ENCODE assay signal across 22 cellular contexts in the genomic region with DNA sequence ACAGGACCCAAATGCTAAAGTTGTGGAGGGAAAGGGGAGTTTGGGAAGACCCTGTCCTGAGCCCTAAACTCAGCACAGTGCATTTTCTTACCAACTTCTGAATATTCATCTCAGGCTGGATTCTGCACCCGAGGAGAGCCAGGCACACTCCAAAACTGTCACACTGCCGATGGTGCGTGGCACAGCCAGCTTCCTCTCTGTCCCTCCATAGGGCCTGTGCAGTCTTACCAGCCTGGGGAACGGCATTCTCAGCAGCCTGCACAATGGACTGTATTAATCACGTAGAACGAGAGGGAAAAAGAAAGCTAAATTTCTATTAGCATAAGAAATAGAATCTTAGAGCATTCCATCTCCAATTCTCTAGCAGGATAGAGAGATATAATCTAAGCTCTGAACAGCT.
A peak's percentile ranks its signal among the peaks of the same experiment; 100 is the strongest.
DNase-seq lines count a peak whose midpoint lies in the region; ATAC-seq and TF ChIP-seq lines count a peak whose summit lies in the region.
"Had no signal": no experiment of that assay in that cellular context is flagged by ENCODE, and none has a peak within 500 bp of the region (broad histone marks: within the 10 kb centered on the region; RNA-seq: fewer than 3 reads in every experiment).

No MANE protein-coding gene starts in this region.

- H3K9ac ChIP-seq in mesendoderm (ENCODE audit: low read length), result no peak overlapping the region
- H3K9ac ChIP-seq: GM23248 had no signal

- no peaks in the 10 kb centered on the region for H3K9me3 ChIP-seq in right atrium auricular region
- H3K9me3 ChIP-seq: MG63, SJSA1 had no signal

- H3K4me2 ChIP-seq in mesendoderm (ENCODE audit: low read length), result no peak overlapping the region

- H4K8ac ChIP-seq in mesendoderm (ENCODE audit: low read depth, low read length), result no peak overlapping the region

- peak; percentile 35 for ATAC-seq in left ventricle myocardium superior
- no peak for ATAC-seq in GM19397 (IDR thresholded peaks at IDR 0.05; ENCODE audit: unreplicated experiment)
- ATAC-seq: PC-3 had no signal

- no peak for DNase-seq in left ventricle myocardium superior
- no peak for DNase-seq in right atrium auricular region (ENCODE audit: low spot score)
- peak; percentile 30 for DNase-seq in pons (ENCODE audit: low spot score)
- no peak for DNase-seq in activated T-cell treated with anti-CD3 and anti-CD28 coated beads for 4 hours
- DNase-seq in mesendoderm, result no peak
- DNase-seq: Calu3, GM23248, HCEC 1CT, IMR-90, KG1, MG63, NCI-H1105 treated with DMSO at 0.1 percent for 48 hours, NCI-H146, NCI-H1930, NCI-H2107, NCI-H524, NCI-H774, PC-3 had no signal

- H3K79me2 ChIP-seq in mesendoderm (ENCODE audit: control insufficient read depth, insufficient read depth, low read length), result no peaks in the 10 kb centered on the region

- peak overlapping the region in 1 of 2 donors; percentile 3 for H3K27ac ChIP-seq in right atrium auricular region
- H3K27ac ChIP-seq in layer of hippocampus (ENCODE audit: low read depth, low read length), result peak overlapping the region; percentile 4
- H3K27ac ChIP-seq in temporal lobe (ENCODE audit: low read depth, low read length), result peak overlapping the region; percentile 28
- no peak overlapping the region for H3K27ac ChIP-seq in mesendoderm (ENCODE audit: low read depth, low read length)
- H3K27ac ChIP-seq: GM23248, SJSA1 had no signal

- H4K5ac ChIP-seq in mesendoderm (ENCODE audit: low read length), result no peak overlapping the region

- no peak overlapping the region for H2BK5ac ChIP-seq in mesendoderm (ENCODE audit: low read length)

- no peak overlapping the region for H2BK120ac ChIP-seq in mesendoderm (ENCODE audit: low read depth, low read length)

- H3K4ac ChIP-seq in mesendoderm (ENCODE audit: low read depth, low read length), result no peak overlapping the region

- no peak for TF ChIP-seq CTCF in right atrium auricular region (IDR thresholded peaks at IDR 0.05)

- no peak overlapping the region for H3K23ac ChIP-seq in mesendoderm (ENCODE audit: low read length)

- H3K18ac ChIP-seq in mesendoderm (ENCODE audit: low read length), result no peak overlapping the region

- intact Hi-C loops in left ventricle myocardium superior (cut with micrococcal nuclease), result no loop called here

- no peak overlapping the region for H3K56ac ChIP-seq in mesendoderm (ENCODE audit: low read length)

- H2BK15ac ChIP-seq in mesendoderm (replicated peaks; ENCODE audit: low read depth), result no peak overlapping the region

- H3K36me3 ChIP-seq in right atrium auricular region (peaks cover 14% of the 10 kb centered on the region), mesendoderm (ENCODE audit: control insufficient read depth, insufficient read depth, low read length) (no peaks in the 10 kb centered on the region)
- H3K36me3 ChIP-seq: MG63, SJSA1 had no signal

- H3K4me3 ChIP-seq in right atrium auricular region (no peak overlapping the region), mesendoderm (ENCODE audit: low read length) (no peak overlapping the region)
- H3K4me3 ChIP-seq: GM23248, MG63, SJSA1 had no signal

- H3K4me1 ChIP-seq in right atrium auricular region, result peaks cover 0 to 9% of the 10 kb centered on the region in 2 donors
- H3K4me1 ChIP-seq in mesendoderm (ENCODE audit: control insufficient read depth, low read depth, low read length), result no peaks in the 10 kb centered on the region
- H3K4me1 ChIP-seq: SJSA1 had no signal

- H3K27me3 ChIP-seq in right atrium auricular region, result no peaks in the 10 kb centered on the region
- no peaks in the 10 kb centered on the region for H3K27me3 ChIP-seq in layer of hippocampus (ENCODE audit: control insufficient read depth, insufficient read depth, low read length)
- no peaks in the 10 kb centered on the region for H3K27me3 ChIP-seq in mesendoderm (ENCODE audit: insufficient read depth, low read length, poor library complexity)
- H3K27me3 ChIP-seq: MG63, SJSA1 had no signal

- WGBS in mesendoderm (ENCODE audit: extremely low coverage, insufficient coverage, low lambda C conversion rate), result no CpG with 5 or more reads among the region's 6 CpGs

- H3K79me1 ChIP-seq in mesendoderm (ENCODE audit: low read length), result no peaks in the 10 kb centered on the region

- no peak overlapping the region for H2AK5ac ChIP-seq in mesendoderm (ENCODE audit: low read length)
